In the genomic region with DNA sequence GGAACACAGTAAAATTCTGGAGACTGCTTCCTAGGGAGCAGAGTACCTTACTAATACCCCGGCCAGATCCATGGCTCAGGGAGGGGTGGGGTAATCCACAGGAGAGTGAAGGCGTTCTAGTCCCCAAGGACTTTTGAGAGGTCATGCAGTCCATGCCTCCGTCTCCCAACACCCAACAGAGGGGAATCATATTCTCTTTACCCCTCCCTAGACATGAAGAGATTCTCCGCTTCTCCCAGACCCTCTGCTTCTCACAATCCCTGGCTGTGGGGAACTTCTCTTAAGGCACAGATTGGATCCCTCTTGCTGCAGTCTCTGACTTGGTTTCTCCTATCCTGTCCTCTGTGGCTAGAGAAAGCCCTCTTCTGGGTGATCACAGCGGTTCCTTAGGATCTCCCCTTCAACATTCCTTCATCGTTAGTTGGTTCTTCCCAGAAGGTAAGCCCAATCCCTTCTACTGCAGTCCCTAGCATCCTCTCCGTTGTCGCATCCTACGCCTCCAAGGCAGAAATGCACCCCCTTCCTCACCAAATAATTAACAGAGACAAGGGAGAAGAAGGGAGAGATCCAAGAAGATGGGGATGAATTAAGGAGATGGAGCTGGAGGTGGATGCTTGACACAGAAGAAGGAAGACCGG, we compare ENCODE assay signal across 8 cellular contexts. TPM values are rescaled to one million over a fixed set of nuclear protein-coding genes. Genes with fewer than 3 reads are reported as not detected.
DNase-seq lines count a peak whose midpoint lies in the region; ATAC-seq and TF ChIP-seq lines count a peak whose summit lies in the region.

No MANE protein-coding gene starts in this region.

- ATAC-seq in GM18498 (IDR thresholded peaks at IDR 0.05; ENCODE audit: unreplicated experiment) (no peak), HG02678 (IDR thresholded peaks at IDR 0.05; ENCODE audit: unreplicated experiment) (no peak)

- POLR2A ChIA-PET in AG04449 (lab: Yijun Ruan, JAX), result no interaction called here

- H3K4me3 ChIP-seq in AG04449 (ENCODE audit: low read depth, low read length) (peak overlapping the region; percentile 77), cardiac fibroblast (replicated peaks in 1 of 2; ENCODE audit: low read depth in 2 of 2, low read length in 2 of 2) (peak overlapping the region; percentile 58 to 66), mucosa of stomach (ENCODE audit: low read length) (peak overlapping the region; percentile 34)

- H3K9me3 Mint-ChIP-seq in HFFc6, result no peaks in the 10 kb centered on the region

- no peak for TF ChIP-seq CTCF in AG04449 (IDR thresholded peaks at IDR 0.05; ENCODE audit: insufficient read depth, low read length, missing control alignments)
- TF ChIP-seq CTCF in HFFc6 (IDR thresholded peaks at IDR 0.05), result no peak
- no peak for TF ChIP-seq CTCF in cardiac fibroblast (IDR thresholded peaks at IDR 0.05; ENCODE audit: low read depth, low read length)

- H3K9me3 ChIP-seq in mucosa of stomach (ENCODE audit: control insufficient read depth, low read length), result no peaks in the 10 kb centered on the region

- peak overlapping the region; percentile 91 for H3K4me3 Mint-ChIP-seq in HFFc6

- peak overlapping the region; percentile 71 for H3K9ac ChIP-seq in mucosa of stomach (ENCODE audit: low read length)

- peak overlapping the region; percentile 31 for H3K27ac Mint-ChIP-seq in HFFc6

- CTCF ChIA-PET in AG04449 (lab: Yijun Ruan, JAX), result interaction anchor here (0.6 to 10.5 kb wide), 32 partner anchors 8 to 223 kb away, joined by 3 to 245 read pairs (median 6); a partner anchor contains a TSS

- no peaks in the 10 kb centered on the region for H3K36me3 Mint-ChIP-seq in HFFc6 (ENCODE audit: low read depth)

- no peaks in the 10 kb centered on the region for H3K27me3 ChIP-seq in mucosa of stomach (ENCODE audit: control insufficient read depth, insufficient read depth, low read length)

- H3K36me3 ChIP-seq in mucosa of stomach (ENCODE audit: control insufficient read depth, insufficient read depth, low read length), result no peaks in the 10 kb centered on the region

- H3K4me1 Mint-ChIP-seq in HFFc6 (ENCODE audit: low read depth), result peaks cover 49% of the 10 kb centered on the region

- no peaks in the 10 kb centered on the region; the same call in 1 of the 2 replicates for H3K27me3 Mint-ChIP-seq in HFFc6 (ENCODE audit: insufficient read depth)

- DNase-seq in AG04449 (ENCODE audit: low read depth, low spot score) (no peak), HFFc6 (no peak), cardiac fibroblast (ENCODE audit: low read depth in 2 of 2) (peak in 1 of 2 donors; percentile 5), kidney glomerular epithelial cell (lab: John Stamatoyannopoulos, UW) (no peak), NCI-H146 treated with DMSO at 0.1 percent for 48 hours (lab: John Stamatoyannopoulos, UW; ENCODE audit: unreplicated experiment) (no peak)

- H3K4me1 ChIP-seq in mucosa of stomach (ENCODE audit: control insufficient read depth, insufficient read depth, low read length), result peaks cover 44% of the 10 kb centered on the region

RNA-seq across cellular contexts. Expression of a gene that starts 0.6 kb away (rescaled TPM):
- total RNA-seq in HFFc6 (2021; fragmentation: NEBNext Ultra II Directional; extraction: Animal tissue kit (Norgen Biotek cat#: 25700)), result 10 to 100 TPM; 13.3 to 17.3 (median 16.1) TPM

RNA-seq across cellular contexts. Expression of a gene that starts 4.3 kb away (rescaled TPM):
- total RNA-seq in HFFc6 (2021; fragmentation: NEBNext Ultra II Directional; extraction: Animal tissue kit (Norgen Biotek cat#: 25700)), result 10 to 100 TPM; 13.2 to 18.0 (median 15.5) TPM

RNA-seq across cellular contexts. Expression of a gene that starts 46.6 kb away (rescaled TPM):
- total RNA-seq in HFFc6 (2021; fragmentation: NEBNext Ultra II Directional; extraction: Animal tissue kit (Norgen Biotek cat#: 25700)), result 10 to 100 TPM; 17.6 to 21.0 (median 18.4) TPM
